8 cellular contexts compared by ENCODE assay signal in the genomic region with DNA sequence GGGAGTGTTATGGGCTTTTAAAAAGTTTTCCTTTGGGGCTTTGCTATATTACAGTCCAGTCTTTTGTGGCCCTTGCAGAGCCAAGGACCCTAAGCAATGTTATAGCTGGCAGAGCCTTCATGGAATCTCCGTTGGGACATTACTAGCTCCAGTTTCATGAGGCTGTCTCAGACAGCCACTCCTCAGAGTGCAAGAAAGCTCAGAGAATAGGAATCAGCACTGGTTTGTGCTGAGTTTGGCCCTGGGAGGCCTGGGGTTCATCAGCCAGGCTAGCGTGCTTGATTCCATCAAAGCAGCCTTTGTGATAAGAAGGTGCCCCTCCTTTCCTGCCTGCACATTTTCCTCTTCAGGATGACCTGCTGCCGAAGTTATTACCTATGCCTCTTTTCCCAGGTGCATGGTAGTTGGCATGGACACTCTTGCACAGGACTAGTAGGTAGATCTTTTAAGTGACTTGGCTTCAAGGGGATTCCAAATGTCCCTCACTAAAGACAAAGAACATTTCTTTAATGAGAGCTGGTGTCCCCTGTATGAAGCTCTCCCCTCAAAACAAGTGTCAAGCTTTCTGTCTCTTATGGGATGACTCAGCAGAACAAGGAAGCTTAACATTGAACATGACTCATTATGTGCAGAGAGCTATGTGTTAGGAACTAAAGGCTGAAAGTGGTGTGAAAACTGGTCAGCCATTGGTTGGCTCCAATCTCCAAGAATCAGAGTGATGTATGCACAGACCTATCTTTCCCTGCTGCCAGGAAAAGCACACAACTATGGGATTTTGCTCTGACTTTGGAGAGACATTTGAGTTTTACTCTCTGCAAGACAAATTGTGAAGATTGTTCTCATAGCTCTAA.
DNase-seq lines count a peak whose midpoint lies in the region; ATAC-seq, FAIRE-seq and TF ChIP-seq lines count a peak whose summit lies in the region.

No MANE protein-coding gene starts in this region.

- ATAC-seq in GM18909 (IDR thresholded peaks at IDR 0.05; ENCODE audit: poor library complexity, unreplicated experiment) (peak; percentile 71), HG03442 (IDR thresholded peaks at IDR 0.05; ENCODE audit: unreplicated experiment) (peak; percentile 96), K562 (peak; percentile 92)
- ATAC-seq in activated CD8-positive, alpha-beta T cell treated with anti-CD3 and anti-CD28 coated beads for 36 hours = no peak

- WGBS in K562 (ENCODE audit: insufficient coverage, low coverage, missing lambda C conversion rate) = 13% methylated on average over 3 of the region's 3 CpGs
- 56 to 58% methylated on average over 3 of the region's 3 CpGs for WGBS in sigmoid colon, 2 donors

- CTCF ChIA-PET in K562 (lab: Yijun Ruan, JAX; ENCODE audit: low intra/inter-chr PET ratio) = no interaction called here
- CTCF ChIA-PET in activated naive CD4-positive, alpha-beta T cell treated with anti-CD3 and anti-CD28 coated beads for 36 hours (lab: Charles Lee) = no interaction called here
- CTCF ChIA-PET in activated CD8-positive, alpha-beta T cell treated with anti-CD3 and anti-CD28 coated beads for 36 hours (lab: Charles Lee) = no interaction called here

- no peak overlapping the region for H3K9ac ChIP-seq in K562 (ENCODE audit: insufficient read depth in 1 of 2, low read depth in 2 of 2, low read length in 2 of 2)

- H3K36me3 ChIP-seq in K562 (ENCODE audit: control insufficient read depth, insufficient read depth, low read length) (no peaks in the 10 kb centered on the region), sigmoid colon (no peaks in the 10 kb centered on the region)

- H3K4me1 ChIP-seq in K562 (replicated peaks in 1 of 2; ENCODE audit: control insufficient read depth in 2 of 2, insufficient read depth in 2 of 2, low read length in 2 of 2) (peaks cover 2 to 15% of the 10 kb centered on the region in 2 experiments; a peak in 4 of 5 replicates), sigmoid colon (peaks cover 0 to 38% (median 31%) of the 10 kb centered on the region in 4 donors)

- peak overlapping the region; percentile 57; the same call in 2 of the 3 replicates for H3K27ac ChIP-seq in K562 (ENCODE audit: extremely low read depth, low read depth, low read length)
- peak overlapping the region in 3 of 4 donors; percentile 12 to 60 (median 33) for H3K27ac ChIP-seq in sigmoid colon

- DNase-seq in K562 (ENCODE audit: extremely low read depth in 1 of 4, low spot score in 3 of 4) (peak; percentile 35 to 58 (median 44)), sigmoid colon (no peak), OCI-M2 (lab: John Stamatoyannopoulos, UW; ENCODE audit: unreplicated experiment) (no peak)
- DNase-seq in activated naive CD4-positive, alpha-beta T cell treated with anti-CD3 and anti-CD28 coated beads for 36 hours = no peak
- DNase-seq in activated CD8-positive, alpha-beta T cell treated with anti-CD3 and anti-CD28 coated beads for 36 hours = no peak
- DNase-seq in activated CD4-positive, alpha-beta T cell treated with anti-CD3 and anti-CD28 coated beads, Interleukin-2, amount 10 ng/mL, durations not matched to agents 24 days and 14 days = no peak

- H3K27me3 ChIP-seq in K562 (ENCODE audit: control insufficient read depth in 2 of 2, insufficient read depth in 2 of 2, low read length in 2 of 2) (no peaks in the 10 kb centered on the region; a peak in 1 of 5 replicates), sigmoid colon (no peaks in the 10 kb centered on the region)

- H3K4me2 ChIP-seq in K562 (ENCODE audit: insufficient read depth, low read length) = peak overlapping the region; percentile 40; the same call in 1 of the 2 replicates

- TF ChIP-seq EP300 in K562 (IDR thresholded peaks at IDR 0.05; ENCODE audit: low read length) (no peak), sigmoid colon (IDR thresholded peaks at IDR 0.05) (no peak)

- no peaks in the 10 kb centered on the region for H3K27me3 Mint-ChIP-seq in activated naive CD4-positive, alpha-beta T cell treated with anti-CD3 and anti-CD28 coated beads for 36 hours (ENCODE audit: low read depth)
- peaks cover 7% of the 10 kb centered on the region for H3K27me3 Mint-ChIP-seq in activated CD8-positive, alpha-beta T cell treated with anti-CD3 and anti-CD28 coated beads for 36 hours
- H3K27me3 Mint-ChIP-seq in activated CD4-positive, alpha-beta T cell treated with anti-CD3 and anti-CD28 coated beads, Interleukin-2, amount 10 ng/mL, durations not matched to agents 24 days and 14 days = no peaks in the 10 kb centered on the region

- no peaks in the 10 kb centered on the region for H3K79me2 ChIP-seq in K562 (ENCODE audit: control insufficient read depth, insufficient read depth, low read length)

- FAIRE-seq in K562 (lab: Jason Lieb, UNC) = peak; percentile 93

- peak overlapping the region; percentile 28; the same call in 1 of the 2 replicates for H2AFZ ChIP-seq in K562 (ENCODE audit: low read depth, low read length)

- no peak overlapping the region for H3K4me3 Mint-ChIP-seq in activated naive CD4-positive, alpha-beta T cell treated with anti-CD3 and anti-CD28 coated beads for 36 hours
- H3K4me3 Mint-ChIP-seq in activated CD8-positive, alpha-beta T cell treated with anti-CD3 and anti-CD28 coated beads for 36 hours = no peak overlapping the region
- no peak overlapping the region for H3K4me3 Mint-ChIP-seq in activated CD4-positive, alpha-beta T cell treated with anti-CD3 and anti-CD28 coated beads, Interleukin-2, amount 10 ng/mL, durations not matched to agents 24 days and 14 days

- in situ Hi-C loops in K562 (cut with MboI) = no loop called here

- H3K27ac Mint-ChIP-seq in activated naive CD4-positive, alpha-beta T cell treated with anti-CD3 and anti-CD28 coated beads for 36 hours = no peak overlapping the region
- H3K27ac Mint-ChIP-seq in activated CD8-positive, alpha-beta T cell treated with anti-CD3 and anti-CD28 coated beads for 36 hours = no peak overlapping the region
- H3K27ac Mint-ChIP-seq in activated CD4-positive, alpha-beta T cell treated with anti-CD3 and anti-CD28 coated beads, Interleukin-2, amount 10 ng/mL, durations not matched to agents 24 days and 14 days = no peak overlapping the region

- no peaks in the 10 kb centered on the region for H4K20me1 ChIP-seq in K562 (replicated peaks; ENCODE audit: control insufficient read depth, insufficient read depth, low read length)

- TF ChIP-seq RAD21 in K562 (CRISPR knock-in tag; conservative IDR thresholded peaks at IDR 0.05 in 1 of 2, IDR thresholded peaks at IDR 0.05 in 1 of 2) = no peak

- BruUV-seq in K562 (replicated peaks; lab: Mats Ljungman, UMichigan) = no TSS peak

- H3K4me3 ChIP-seq in K562 = no peak overlapping the region
- H3K4me3 ChIP-seq in sigmoid colon = no peak overlapping the region

- H3K36me3 Mint-ChIP-seq in activated naive CD4-positive, alpha-beta T cell treated with anti-CD3 and anti-CD28 coated beads for 36 hours (ENCODE audit: low read depth) = no peaks in the 10 kb centered on the region
- no peaks in the 10 kb centered on the region for H3K36me3 Mint-ChIP-seq in activated CD8-positive, alpha-beta T cell treated with anti-CD3 and anti-CD28 coated beads for 36 hours (ENCODE audit: low read depth)
- H3K36me3 Mint-ChIP-seq in activated CD4-positive, alpha-beta T cell treated with anti-CD3 and anti-CD28 coated beads, Interleukin-2, amount 10 ng/mL, durations not matched to agents 24 days and 14 days (ENCODE audit: low read depth) = no peaks in the 10 kb centered on the region

- POLR2A ChIA-PET in K562 (lab: Yijun Ruan, JAX) = interaction anchor here (1.4 kb wide), 1 partner anchor 9 kb away, joined by 5 read pairs; no protein-coding TSS in a partner anchor
- POLR2A ChIA-PET in activated CD8-positive, alpha-beta T cell treated with anti-CD3 and anti-CD28 coated beads for 36 hours (lab: Charles Lee) = no interaction called here

- H3K9me3 Mint-ChIP-seq in activated naive CD4-positive, alpha-beta T cell treated with anti-CD3 and anti-CD28 coated beads for 36 hours = no peaks in the 10 kb centered on the region
- H3K9me3 Mint-ChIP-seq in activated CD8-positive, alpha-beta T cell treated with anti-CD3 and anti-CD28 coated beads for 36 hours = no peaks in the 10 kb centered on the region
- no peaks in the 10 kb centered on the region for H3K9me3 Mint-ChIP-seq in activated CD4-positive, alpha-beta T cell treated with anti-CD3 and anti-CD28 coated beads, Interleukin-2, amount 10 ng/mL, durations not matched to agents 24 days and 14 days

- TF ChIP-seq CTCF in K562 (IDR thresholded peaks at IDR 0.05 in 2 of 3, conservative IDR thresholded peaks at IDR 0.05 in 1 of 3; ENCODE audit: insufficient read depth in 2 of 3, low read depth in 1 of 3, low read length in 3 of 3) = no peak
- TF ChIP-seq CTCF in sigmoid colon (IDR thresholded peaks at IDR 0.05) = no peak
- TF ChIP-seq CTCF in activated CD8-positive, alpha-beta T cell treated with anti-CD3 and anti-CD28 coated beads for 36 hours (IDR thresholded peaks at IDR 0.05) = no peak

- H3K9me3 ChIP-seq in K562 (replicated peaks; ENCODE audit: control insufficient read depth, insufficient read depth, low read depth, low read length) (no peaks in the 10 kb centered on the region), sigmoid colon (no peaks in the 10 kb centered on the region)

- no peaks in the 10 kb centered on the region for H3K9me1 ChIP-seq in K562 (ENCODE audit: control insufficient read depth, insufficient read depth, low read length)

- intact Hi-C loops in K562 (cut with micrococcal nuclease) (loop anchor here (10.0 kb wide), 1 partner anchor 405 kb away; no protein-coding TSS in a partner anchor), sigmoid colon (cut with DNase I) (loop anchor here (5.0 kb wide), 2 partner anchors 73 to 77 kb away; no protein-coding TSS in a partner anchor)
- intact Hi-C loops in activated naive CD4-positive, alpha-beta T cell treated with anti-CD3 and anti-CD28 coated beads for 36 hours (cut with micrococcal nuclease) = no loop called here
- intact Hi-C loops in activated CD8-positive, alpha-beta T cell treated with anti-CD3 and anti-CD28 coated beads for 36 hours (cut with micrococcal nuclease) = no loop called here
- intact Hi-C loops in activated CD4-positive, alpha-beta T cell treated with anti-CD3 and anti-CD28 coated beads, Interleukin-2, amount 10 ng/mL, durations not matched to agents 24 days and 14 days (cut with micrococcal nuclease) = no loop called here

- no peak for TF ChIP-seq POLR2A in K562 (conservative IDR thresholded peaks at IDR 0.05)
- no peak for TF ChIP-seq POLR2A in sigmoid colon (IDR thresholded peaks at IDR 0.05)

- H3K4me1 Mint-ChIP-seq in activated naive CD4-positive, alpha-beta T cell treated with anti-CD3 and anti-CD28 coated beads for 36 hours (ENCODE audit: low read depth) = no peaks in the 10 kb centered on the region
- no peaks in the 10 kb centered on the region for H3K4me1 Mint-ChIP-seq in activated CD8-positive, alpha-beta T cell treated with anti-CD3 and anti-CD28 coated beads for 36 hours (ENCODE audit: low read depth)
- no peaks in the 10 kb centered on the region for H3K4me1 Mint-ChIP-seq in activated CD4-positive, alpha-beta T cell treated with anti-CD3 and anti-CD28 coated beads, Interleukin-2, amount 10 ng/mL, durations not matched to agents 24 days and 14 days

TF ChIP-seq in K562, 482 proteins besides CTCF, POLR2A, EP300 and RAD21 (continues in another document):
- peak; percentile 98 for TF ChIP-seq NFE2L1 (tag; IDR thresholded peaks at IDR 0.05; ENCODE audit: borderline replicate concordance, low read depth)
- TF ChIP-seq SMARCA4 (IDR thresholded peaks at IDR 0.05) = peak; percentile 66
- TF ChIP-seq MAFG (tag; conservative IDR thresholded peaks at IDR 0.05) = peak; percentile 99
- peak; percentile 22 for TF ChIP-seq FOS (IDR thresholded peaks at IDR 0.05; ENCODE audit: extremely low read depth, insufficient read length)

Comparison
In these comparisons a context has a peak if more than half of its experiments do, and no peak if none do; other contexts are left out.
1. DNase-seq: peak in K562 (4 of 4); none in sigmoid colon (single experiment), OCI-M2 (single experiment), activated naive CD4-positive, alpha-beta T cell treated with anti-CD3 and anti-CD28 coated beads for 36 hours (single experiment), activated CD8-positive, alpha-beta T cell treated with anti-CD3 and anti-CD28 coated beads for 36 hours (single experiment) and activated CD4-positive, alpha-beta T cell treated with anti-CD3 and anti-CD28 coated beads, Interleukin-2, amount 10 ng/mL, durations not matched to agents 24 days and 14 days (single experiment).
2. intact Hi-C loops: an anchor here in K562 (10.0 kb wide) and sigmoid colon (5.0 kb wide); none called in activated naive CD4-positive, alpha-beta T cell treated with anti-CD3 and anti-CD28 coated beads for 36 hours, activated CD8-positive, alpha-beta T cell treated with anti-CD3 and anti-CD28 coated beads for 36 hours and activated CD4-positive, alpha-beta T cell treated with anti-CD3 and anti-CD28 coated beads, Interleukin-2, amount 10 ng/mL, durations not matched to agents 24 days and 14 days.